24 cellular contexts compared by ENCODE assay signal in the genomic region with DNA sequence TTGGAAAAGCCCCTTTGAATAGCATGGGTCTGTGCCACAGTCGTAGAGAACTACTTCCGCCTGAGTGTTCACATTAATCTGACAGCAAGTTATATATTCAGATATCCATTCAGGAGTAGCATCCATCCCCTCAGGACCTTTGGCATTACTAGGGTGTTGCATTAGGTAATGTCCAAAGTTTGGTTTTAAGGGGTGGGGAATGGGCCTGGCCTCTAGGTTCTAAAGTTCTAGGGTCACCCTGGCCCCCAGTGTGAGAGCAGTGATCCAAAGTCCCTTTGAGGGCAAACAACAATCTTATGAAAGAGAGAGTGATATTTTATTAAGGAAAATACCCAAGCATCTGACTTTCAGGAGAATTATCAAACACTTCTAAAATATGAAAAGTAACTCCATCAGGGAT. TPM values are rescaled to one million over a fixed set of nuclear protein-coding genes. Genes with fewer than 3 reads are reported as not detected.
"Had no signal": no experiment of that assay in that cellular context is flagged by ENCODE, and none has a peak within 500 bp of the region (broad histone marks: within the 10 kb centered on the region; RNA-seq: fewer than 3 reads in every experiment).

No MANE protein-coding gene starts in this region.

- H3K4me2 ChIP-seq: smooth muscle cell had no signal

- DNase-seq: islet precursor cell; left ventricle myocardium superior; lower lobe of right lung; mammary epithelial cell; mesenchymal stem cell; naive thymus-derived CD8-positive, alpha-beta T cell; nucleus accumbens; pancreas; posterior cingulate gyrus; retina; right cardiac atrium; sigmoid colon; stimulated activated CD4-positive, alpha-beta T cell treated with anti-CD3 and anti-CD28 coated beads, Interleukin-1b, Interleukin-23, amount 100 ng/mL, for 48 hours; stimulated activated CD4-positive, alpha-beta T cell treated with anti-CD3 and anti-CD28 coated beads, Interleukin-2, amount 100 ng/mL, for 48 hours; stimulated activated CD4-positive, alpha-beta T cell treated with anti-CD3 and anti-CD28 coated beads, Interleukin-4, amount 100 ng/mL, for 4 hours; stimulated activated CD8-positive, alpha-beta memory T cell treated with anti-CD3 and anti-CD28 coated beads, Interleukin-4, amount 100 ng/mL, for 48 hours; stimulated activated naive CD4-positive, alpha-beta T cell treated with Interleukin-2 at 50 U/mL for 16 hours; stimulated activated naive CD8-positive, alpha-beta T cell treated with anti-CD3 and anti-CD28 coated beads, Interleukin-15, amount 100 ng/mL, for 72 hours; substantia nigra; uterus had no signal

- H3K27ac ChIP-seq: lower lobe of right lung, pancreas, prostate gland, sigmoid colon, tibial nerve, uterus had no signal

- H3K4me1 ChIP-seq: lower lobe of right lung, pancreas, prostate gland, sigmoid colon, tibial nerve, uterus had no signal

- H3K36me3 ChIP-seq: lower lobe of right lung, pancreas, prostate gland, sigmoid colon, tibial nerve, uterus had no signal

- H3K4me3 ChIP-seq: lower lobe of right lung, pancreas, prostate gland, sigmoid colon, smooth muscle cell, tibial nerve, uterus had no signal

- H3K9me3 ChIP-seq: lower lobe of right lung, pancreas, prostate gland, sigmoid colon, tibial nerve, uterus had no signal

- ATAC-seq: left ventricle myocardium superior; lower lobe of right lung; naive thymus-derived CD8-positive, alpha-beta T cell; pancreas; right cardiac atrium; stimulated activated memory B cell treated with anti-CD40 and anti-IgM and Interleukin-4, amounts not matched to agents 10 μg/mL and 1 μg/mL and 100 μg/mL, for 72 hours; stimulated activated naive CD8-positive, alpha-beta T cell treated with anti-CD3 and anti-CD28 coated beads, Interleukin-15, amount 100 ng/mL, for 72 hours had no signal

- H3K27me3 ChIP-seq: pancreas, sigmoid colon, tibial nerve, uterus had no signal

- FAIRE-seq: pancreas had no signal

RNA-seq across cellular contexts. Expression of gene MCM10, which starts 12.3 kb away (rescaled TPM):
- polyA plus RNA-seq: naive thymus-derived CD8-positive, alpha-beta T cell had no signal
